9 cellular contexts compared by ENCODE assay signal in genomic region chr12:124940143-124940392, GRCh38. TPM values are rescaled to one million over a fixed set of nuclear protein-coding genes. Genes with fewer than 3 reads are reported as not detected.
DNase-seq lines count a peak whose midpoint lies in the region; ATAC-seq and TF ChIP-seq lines count a peak whose summit lies in the region.
"Had no signal": no experiment of that assay in that cellular context is flagged by ENCODE, and none has a peak within 500 bp of the region (broad histone marks: within the 10 kb centered on the region; RNA-seq: fewer than 3 reads in every experiment).

No MANE protein-coding gene starts in this region.

- H3K9me2 ChIP-seq in DOHH2 (replicated peaks; ENCODE audit: control insufficient read depth, low read length), result no peaks in the 10 kb centered on the region

- peaks cover 28% of the 10 kb centered on the region for H3K4me1 ChIP-seq in DOHH2 (ENCODE audit: control insufficient read depth, low read length)
- H3K4me1 ChIP-seq in neuronal stem cell (ENCODE audit: control insufficient read depth in 2 of 2, insufficient read depth in 1 of 2, low read depth in 1 of 2, low read length in 2 of 2), result peaks cover 6 to 11% of the 10 kb centered on the region in 2 donors

- H3K4me3 ChIP-seq in DOHH2 (ENCODE audit: low read length), result peak overlapping the region; percentile 89
- H3K4me3 ChIP-seq in neuronal stem cell (ENCODE audit: low read length in 2 of 2), result peak overlapping the region; percentile 54 to 63

- no peak overlapping the region for H3K4me3 Mint-ChIP-seq in activated CD4-positive, alpha-beta memory T cell treated with anti-CD3 and anti-CD28 coated beads for 36 hours
- H3K4me3 Mint-ChIP-seq in T-helper 2 cell treated with Interferon-gamma antibody and Interleukin-4, amounts not matched to agents 5 μg/mL and 100 μg/mL, for 36 hours, result no peak overlapping the region

- intact Hi-C loops in activated CD4-positive, alpha-beta memory T cell treated with anti-CD3 and anti-CD28 coated beads for 36 hours (cut with micrococcal nuclease), result loop anchor here (1.0 kb wide), 1 partner anchor 23 kb away; no protein-coding TSS in a partner anchor

- no peaks in the 10 kb centered on the region for H3K9me3 ChIP-seq in DOHH2 (ENCODE audit: control insufficient read depth, insufficient read depth, low read length)
- H3K9me3 ChIP-seq in neuronal stem cell (replicated peaks in 1 of 2; ENCODE audit: control insufficient read depth in 2 of 2, insufficient read depth in 1 of 2, low read depth in 1 of 2, low read length in 2 of 2), result no peaks in the 10 kb centered on the region

- H4K20me1 ChIP-seq in DOHH2 (ENCODE audit: control insufficient read depth, insufficient read depth, low read depth, low read length), result no peaks in the 10 kb centered on the region

- no peak overlapping the region for H4K8ac ChIP-seq in neuronal stem cell (ENCODE audit: low read depth, low read length)

- H4K91ac ChIP-seq in neuronal stem cell (ENCODE audit: low read depth, low read length, poor library complexity), result no peak overlapping the region

- H2BK15ac ChIP-seq in neuronal stem cell (ENCODE audit: low read length), result no peak overlapping the region

- H3K27me3 ChIP-seq in DOHH2 (ENCODE audit: control insufficient read depth, low read length), result no peaks in the 10 kb centered on the region
- no peaks in the 10 kb centered on the region for H3K27me3 ChIP-seq in neuronal stem cell (ENCODE audit: control insufficient read depth in 3 of 3, insufficient read depth in 3 of 3, low read depth in 1 of 3, low read length in 3 of 3)

- H3K79me1 ChIP-seq in neuronal stem cell (ENCODE audit: low read depth, low read length), result no peaks in the 10 kb centered on the region

- H2AFZ ChIP-seq in neuronal stem cell (ENCODE audit: low read length), result peak overlapping the region; percentile 77

- ATAC-seq in HG03280 (IDR thresholded peaks at IDR 0.05; ENCODE audit: unreplicated experiment), result peak; percentile 6

- H2BK120ac ChIP-seq in neuronal stem cell (ENCODE audit: low read depth, low read length), result no peak overlapping the region

- DNase-seq in caudate nucleus (lab: John Stamatoyannopoulos, UW) (no peak), neuronal stem cell (ENCODE audit: low spot score) (no peak), NCI-H1694 treated with DMSO at 0.1 percent for 48 hours (lab: John Stamatoyannopoulos, UW) (no peak), NCI-H510A treated with DMSO at 0.1 percent for 48 hours (lab: John Stamatoyannopoulos, UW) (no peak)
- DNase-seq in activated CD4-positive, alpha-beta memory T cell treated with anti-CD3 and anti-CD28 coated beads for 36 hours, result no peak
- DNase-seq in T-helper 2 cell treated with Interferon-gamma antibody and Interleukin-4, amounts not matched to agents 5 μg/mL and 100 μg/mL, for 36 hours (ENCODE audit: low spot score), result no peak

- H3K36me3 ChIP-seq in DOHH2 (ENCODE audit: control insufficient read depth, low read length) (peaks cover 3% of the 10 kb centered on the region; the same call in 1 of the 2 replicates), neuronal stem cell (replicated peaks in 1 of 2; ENCODE audit: control insufficient read depth in 2 of 2, insufficient read depth in 2 of 2, low read length in 2 of 2) (no peaks in the 10 kb centered on the region)

- peak overlapping the region; percentile 95 for H3K4me2 ChIP-seq in DOHH2 (ENCODE audit: low read length)
- peak overlapping the region; percentile 63 for H3K4me2 ChIP-seq in neuronal stem cell (ENCODE audit: insufficient read depth, low read length, poor library complexity, severe bottlenecking)

- no peak overlapping the region for H3K23ac ChIP-seq in neuronal stem cell (ENCODE audit: low read depth, low read length, poor library complexity)

- no peak overlapping the region for H2AK5ac ChIP-seq in neuronal stem cell (ENCODE audit: low read depth, low read length)

- H3K14ac ChIP-seq in neuronal stem cell (ENCODE audit: low read length), result no peak overlapping the region

- no peak for TF ChIP-seq CTCF in DOHH2 (IDR thresholded peaks at IDR 0.05; ENCODE audit: low read depth, low read length, poor library complexity, severe bottlenecking)

- H3K9me3 Mint-ChIP-seq in activated CD4-positive, alpha-beta memory T cell treated with anti-CD3 and anti-CD28 coated beads for 36 hours, result no peaks in the 10 kb centered on the region
- no peaks in the 10 kb centered on the region for H3K9me3 Mint-ChIP-seq in T-helper 2 cell treated with Interferon-gamma antibody and Interleukin-4, amounts not matched to agents 5 μg/mL and 100 μg/mL, for 36 hours
- H3K9me3 Mint-ChIP-seq: activated T-helper 2 cell treated with anti-CD3 and anti-CD28 coated beads, Interferon-gamma antibody, Interleukin-2, Interleukin-4, amounts not matched to agents 10 μg/mL and 5 μg/mL and 100 μg/mL, durations not matched to agents 14 hours and 24 hours and 36 hours had no signal

- H3K4ac ChIP-seq in neuronal stem cell (ENCODE audit: low read length), result no peak overlapping the region

- H3K4me1 Mint-ChIP-seq in activated CD4-positive, alpha-beta memory T cell treated with anti-CD3 and anti-CD28 coated beads for 36 hours (ENCODE audit: low read depth), result peaks cover 10% of the 10 kb centered on the region
- H3K4me1 Mint-ChIP-seq in T-helper 2 cell treated with Interferon-gamma antibody and Interleukin-4, amounts not matched to agents 5 μg/mL and 100 μg/mL, for 36 hours (ENCODE audit: low read depth), result peaks cover 21% of the 10 kb centered on the region

- H3K79me2 ChIP-seq in DOHH2 (ENCODE audit: control insufficient read depth, low read length), result no peaks in the 10 kb centered on the region

- H3K36me3 Mint-ChIP-seq in activated CD4-positive, alpha-beta memory T cell treated with anti-CD3 and anti-CD28 coated beads for 36 hours, result peaks cover 2% of the 10 kb centered on the region
- peaks cover 21% of the 10 kb centered on the region for H3K36me3 Mint-ChIP-seq in T-helper 2 cell treated with Interferon-gamma antibody and Interleukin-4, amounts not matched to agents 5 μg/mL and 100 μg/mL, for 36 hours (ENCODE audit: low read depth)

- no CpG with 5 or more reads among the region's 8 CpGs for WGBS in neuronal stem cell (ENCODE audit: extremely low coverage in 2 of 2, insufficient read length in 2 of 2, insufficient replicate concordance in 1 of 2), 2 donors

- H3K27ac Mint-ChIP-seq in activated CD4-positive, alpha-beta memory T cell treated with anti-CD3 and anti-CD28 coated beads for 36 hours, result no peak overlapping the region
- no peak overlapping the region for H3K27ac Mint-ChIP-seq in T-helper 2 cell treated with Interferon-gamma antibody and Interleukin-4, amounts not matched to agents 5 μg/mL and 100 μg/mL, for 36 hours
- H3K27ac Mint-ChIP-seq: activated T-helper 2 cell treated with anti-CD3 and anti-CD28 coated beads, Interferon-gamma antibody, Interleukin-2, Interleukin-4, amounts not matched to agents 10 μg/mL and 5 μg/mL and 100 μg/mL, durations not matched to agents 14 hours and 24 hours and 36 hours had no signal

- H2BK5ac ChIP-seq in neuronal stem cell (ENCODE audit: low read length), result no peak overlapping the region

- H2BK12ac ChIP-seq in neuronal stem cell (ENCODE audit: low read length), result no peak overlapping the region

- H3K27me3 Mint-ChIP-seq in activated CD4-positive, alpha-beta memory T cell treated with anti-CD3 and anti-CD28 coated beads for 36 hours, result no peaks in the 10 kb centered on the region
- H3K27me3 Mint-ChIP-seq in T-helper 2 cell treated with Interferon-gamma antibody and Interleukin-4, amounts not matched to agents 5 μg/mL and 100 μg/mL, for 36 hours (ENCODE audit: low read depth), result no peaks in the 10 kb centered on the region

- H3K18ac ChIP-seq in neuronal stem cell (ENCODE audit: low read length), result no peak overlapping the region

- H3K27ac ChIP-seq in DOHH2 (ENCODE audit: low read depth, low read length) (peak overlapping the region; percentile 89), caudate nucleus (ENCODE audit: low read depth, low read length) (peak overlapping the region; percentile 99), neuronal stem cell (replicated peaks; ENCODE audit: low read length) (peak overlapping the region; percentile 84)

- POLR2A ChIA-PET in activated CD4-positive, alpha-beta memory T cell treated with anti-CD3 and anti-CD28 coated beads for 36 hours (lab: Charles Lee), result interaction anchor here (0.6 to 5.8 kb wide), 9 partner anchors 10 to 166 kb away, joined by 3 to 137 read pairs (median 4); partner anchors contain the start of genes BRI3BP and UBC

- H3K9ac ChIP-seq in neuronal stem cell (ENCODE audit: low read depth, low read length, poor library complexity), result no peak overlapping the region

- CTCF ChIA-PET in activated CD4-positive, alpha-beta memory T cell treated with anti-CD3 and anti-CD28 coated beads for 36 hours (lab: Charles Lee), result interaction anchor here (0.7 to 10.5 kb wide), 12 partner anchors 9 to 166 kb away, joined by 3 to 202 read pairs (median 8); partner anchors contain the start of genes BRI3BP and UBC

- peaks cover 30% of the 10 kb centered on the region for H3F3A ChIP-seq in DOHH2 (ENCODE audit: control insufficient read depth, insufficient read depth)

RNA-seq across cellular contexts. Expression of gene UBC, which starts 25.6 kb away (rescaled TPM):
- 841 TPM for polyA plus RNA-seq in neuronal stem cell (2013, experiment 1 of 2)
- 847 TPM for polyA plus RNA-seq in neuronal stem cell (2013, experiment 2 of 2)
- 100 to 1,000 TPM; 940 to 950 TPM for total RNA-seq in activated CD4-positive, alpha-beta memory T cell treated with anti-CD3 and anti-CD28 coated beads for 36 hours

RNA-seq across cellular contexts. Expression of gene DHX37, which starts 48.9 kb away (rescaled TPM):
- 5.1 TPM for polyA plus RNA-seq in neuronal stem cell (2013, experiment 1 of 2)
- 5.0 TPM for polyA plus RNA-seq in neuronal stem cell (2013, experiment 2 of 2)
- total RNA-seq in activated CD4-positive, alpha-beta memory T cell treated with anti-CD3 and anti-CD28 coated beads for 36 hours, result 10 to 100 TPM; 23.6 to 25.3 TPM

RNA-seq across cellular contexts. Expression of gene BRI3BP, which starts 53.4 kb away (rescaled TPM):
- 4.2 TPM for polyA plus RNA-seq in neuronal stem cell (2013, experiment 1 of 2)
- polyA plus RNA-seq in neuronal stem cell (2013, experiment 2 of 2), result 4.2 TPM
- total RNA-seq in activated CD4-positive, alpha-beta memory T cell treated with anti-CD3 and anti-CD28 coated beads for 36 hours, result 10 to 100 TPM; 24.1 to 24.9 TPM
